In genomic region chr3:140922634-140923033, GRCh38 we compare ENCODE assay signal across 10 cellular contexts. TPM values are rescaled to one million over a fixed set of nuclear protein-coding genes. Genes with fewer than 3 reads are reported as not detected.
A peak's percentile ranks its signal among the peaks of the same experiment; 100 is the strongest.
DNase-seq lines count a peak whose midpoint lies in the region; ATAC-seq, FAIRE-seq and TF ChIP-seq lines count a peak whose summit lies in the region.
"Had no signal": no experiment of that assay in that cellular context is flagged by ENCODE, and none has a peak within 500 bp of the region (broad histone marks: within the 10 kb centered on the region; RNA-seq: fewer than 3 reads in every experiment).

No MANE protein-coding gene starts in this region.

- H3K79me2 ChIP-seq in mammary epithelial cell (ENCODE audit: insufficient read depth, low read length): no peaks in the 10 kb centered on the region

- H3K9ac ChIP-seq in mammary epithelial cell (ENCODE audit: insufficient read depth, low read length): no peak overlapping the region

- no peaks in the 10 kb centered on the region for H3K36me3 ChIP-seq in mammary epithelial cell (ENCODE audit: insufficient read depth, low read length)

- H3K4me2 ChIP-seq in mammary epithelial cell (ENCODE audit: insufficient read depth, low read depth, low read length): no peak overlapping the region

- no peak overlapping the region for H3K4me3 Mint-ChIP-seq in naive thymus-derived CD8-positive, alpha-beta T cell

- H3K4me1 Mint-ChIP-seq in naive thymus-derived CD8-positive, alpha-beta T cell: no peaks in the 10 kb centered on the region

- no peak overlapping the region for H3K27ac Mint-ChIP-seq in naive thymus-derived CD8-positive, alpha-beta T cell

- no peaks in the 10 kb centered on the region for H3K4me1 ChIP-seq in mammary epithelial cell (ENCODE audit: insufficient read depth, low read length)

- H3K27me3 ChIP-seq in mammary epithelial cell (ENCODE audit: insufficient read depth, low read length): peaks cover 2% of the 10 kb centered on the region

- H4K20me1 ChIP-seq in mammary epithelial cell (ENCODE audit: insufficient read depth, low read length): no peaks in the 10 kb centered on the region

- peak; percentile 29 for TF ChIP-seq CTCF in GM10266 (IDR thresholded peaks at IDR 0.05; ENCODE audit: control insufficient read depth, insufficient read depth, low read depth, missing control alignments)
- peak; percentile 55 for TF ChIP-seq CTCF in LNCAP (IDR thresholded peaks at IDR 0.05)
- TF ChIP-seq CTCF in mammary epithelial cell (conservative IDR thresholded peaks at IDR 0.05 in 1 of 2, IDR thresholded peaks at IDR 0.05 in 1 of 2; ENCODE audit: extremely low read depth in 1 of 2, insufficient read depth in 1 of 2, low read depth in 1 of 2, low read length in 2 of 2): peak; percentile 26 to 56

- H3K27ac ChIP-seq in mammary epithelial cell (ENCODE audit: insufficient read depth, low read depth, low read length): no peak overlapping the region

- H3K27me3 Mint-ChIP-seq in naive thymus-derived CD8-positive, alpha-beta T cell: peaks cover 4 to 16% (median 8%) of the 10 kb centered on the region in 5 donors

- no peaks in the 10 kb centered on the region for H3K9me3 Mint-ChIP-seq in naive thymus-derived CD8-positive, alpha-beta T cell

- 20% methylated on average over 1 of the region's 1 CpG for WGBS in mammary epithelial cell (ENCODE audit: low coverage, missing lambda C conversion rate)

- intact Hi-C loops in mammary epithelial cell (cut with micrococcal nuclease): loop anchor here (1.0 kb wide), 3 partner anchors 51 to 270 kb away; no protein-coding TSS in a partner anchor

- dilution Hi-C loops in mammary epithelial cell (cut with HindIII; ENCODE audit: low sequenced_read_pairs): no loop called here

- peak; percentile 25 for DNase-seq in GM10266 (ENCODE audit: extremely low spot score)
- no peak for DNase-seq in mammary epithelial cell
- DNase-seq in naive thymus-derived CD8-positive, alpha-beta T cell: peak in 1 of 10 donors; percentile 25
- no peak for DNase-seq in urothelium cell line (ENCODE audit: low spot score)
- DNase-seq: activated T-cell treated with anti-CD3 and anti-CD28 coated beads, Interleukin-2, amount 50 U/mL, for 48 hours; midbrain had no signal

- POLR2A ChIA-PET in naive thymus-derived CD8-positive, alpha-beta T cell (lab: Charles Lee): interaction anchor here (0.8 kb wide), 1 partner anchor 19 kb away, joined by 3 read pairs; no protein-coding TSS in a partner anchor

- CTCF ChIA-PET in mammary epithelial cell (lab: Charles Lee; ENCODE audit: low non-redundant PET): interaction anchor here (0.5 kb wide), 1 partner anchor 75 kb away, joined by 3 read pairs; no protein-coding TSS in a partner anchor

- H3K9me3 ChIP-seq in mammary epithelial cell (replicated peaks; ENCODE audit: insufficient read depth, low read length): no peaks in the 10 kb centered on the region

- in situ Hi-C loops in mammary epithelial cell (cut with MboI; ENCODE audit: low sequenced_read_pairs in 2 of 2): no loop called here

- no peak overlapping the region for H3K4me3 ChIP-seq in mammary epithelial cell (replicated peaks in 1 of 3; ENCODE audit: insufficient read depth in 1 of 3, low read depth in 2 of 3, low read length in 3 of 3)

- H3K36me3 Mint-ChIP-seq in naive thymus-derived CD8-positive, alpha-beta T cell: no peaks in the 10 kb centered on the region

- ATAC-seq in naive thymus-derived CD8-positive, alpha-beta T cell: peak; percentile 63 to 65
- no peak for ATAC-seq in HG03196 (IDR thresholded peaks at IDR 0.05; ENCODE audit: unreplicated experiment)
- no peak for ATAC-seq in GM18498 (IDR thresholded peaks at IDR 0.05; ENCODE audit: unreplicated experiment)
- no peak for ATAC-seq in HG03139 (IDR thresholded peaks at IDR 0.05; ENCODE audit: unreplicated experiment)

- BruUV-seq in mammary epithelial cell (replicated peaks; lab: Mats Ljungman, UMichigan): no TSS peak

- no peak overlapping the region for H2AFZ ChIP-seq in mammary epithelial cell (ENCODE audit: low read depth, low read length)

- FAIRE-seq in urothelium cell line (lab: Jason Lieb, UNC): no peak

RNA-seq across cellular contexts. Expression of gene SLC25A36, which starts 19.0 kb away (rescaled TPM):
- 10 to 100 TPM; 59.9 to 89.0 TPM for total RNA-seq in mammary epithelial cell
- polyA plus RNA-seq in mammary epithelial cell: 31.6 TPM
- 74.3 TPM for polyA minus RNA-seq in mammary epithelial cell
- 10 to 100 TPM; 62.7 to 73.6 TPM for total RNA-seq in naive thymus-derived CD8-positive, alpha-beta T cell
- polyA plus RNA-seq in naive thymus-derived CD8-positive, alpha-beta T cell: 10 to 100 TPM; 41.1 to 49.7 (median 44.6) TPM

Comparison
In these comparisons a context has a peak if more than half of its experiments do, and no peak if none do; other contexts are left out.
1. ATAC-seq: peak in naive thymus-derived CD8-positive, alpha-beta T cell (2 of 2); none in HG03196 (single experiment), GM18498 (single experiment) and HG03139 (single experiment).
2. Peak in every context shown above with its lines, with median percentiles within 50 percentile points of each other: CTCF ChIP-seq.